In the genomic region with DNA sequence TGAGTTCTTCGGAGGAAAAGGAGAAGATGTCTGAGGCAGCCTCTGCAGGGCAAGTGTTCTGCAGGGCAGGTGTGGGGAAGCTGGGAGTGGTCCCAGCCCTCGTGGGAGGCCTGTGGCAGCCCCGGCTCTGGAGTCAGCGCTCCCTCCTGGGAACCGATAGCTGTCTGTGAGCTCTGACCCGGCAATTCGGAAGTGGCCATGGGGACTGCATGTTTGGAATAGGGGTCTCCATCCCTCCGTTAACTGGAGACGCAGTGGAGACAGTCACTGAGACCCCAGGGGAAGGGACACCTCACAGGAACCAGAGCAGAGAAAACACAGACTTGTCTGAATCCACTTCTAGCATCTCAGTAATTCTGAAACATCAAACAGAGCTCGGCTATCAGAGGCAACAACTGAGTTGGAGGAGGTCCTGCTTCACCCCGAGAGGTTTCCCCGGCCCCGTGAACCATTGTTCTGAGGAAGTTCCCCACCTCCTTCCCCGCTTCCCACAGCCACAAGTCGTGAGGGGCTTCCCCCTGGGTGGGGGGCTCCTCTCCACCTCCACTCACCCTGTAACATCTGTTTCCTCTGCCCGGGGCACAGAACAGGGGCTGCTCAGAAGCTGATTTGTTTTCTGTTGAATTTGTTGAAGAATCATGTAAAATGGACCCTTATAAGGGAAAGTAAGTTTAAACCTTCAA, we compare ENCODE assay signal across 21 cellular contexts.
A peak's percentile ranks its signal among the peaks of the same experiment; 100 is the strongest.
DNase-seq lines count a peak whose midpoint lies in the region; ATAC-seq and TF ChIP-seq lines count a peak whose summit lies in the region.
"Had no signal": no experiment of that assay in that cellular context is flagged by ENCODE, and none has a peak within 500 bp of the region (broad histone marks: within the 10 kb centered on the region; RNA-seq: fewer than 3 reads in every experiment).

No MANE protein-coding gene starts in this region.

- H3K27me3 Mint-ChIP-seq in activated naive CD8-positive, alpha-beta T cell treated with anti-CD3 and anti-CD28 coated beads for 36 hours = peaks cover 51% of the 10 kb centered on the region
- H3K27me3 Mint-ChIP-seq in activated naive CD8-positive, alpha-beta T cell treated with anti-CD3 and anti-CD28 coated beads, Interleukin-2, amount 50 U/mL, for 24 hours = peaks cover 37% of the 10 kb centered on the region
- peaks cover 69 to 77% (median 71%) of the 10 kb centered on the region in 3 donors for H3K27me3 Mint-ChIP-seq in CD14-positive monocyte (ENCODE audit: low read depth in 3 of 3)

- ATAC-seq in activated naive CD8-positive, alpha-beta T cell treated with anti-CD3 and anti-CD28 coated beads, Interleukin-2, amount 50 U/mL, for 24 hours = no peak
- ATAC-seq: HCT116, Right ventricle myocardium inferior had no signal

- H3K4me3 ChIP-seq in Loucy (ENCODE audit: low read length, poor library complexity, severe bottlenecking) = no peak overlapping the region
- H3K4me3 ChIP-seq: PC-9, SJCRH30 had no signal

- H3K27ac Mint-ChIP-seq in activated naive CD8-positive, alpha-beta T cell treated with anti-CD3 and anti-CD28 coated beads for 36 hours = no peak overlapping the region
- H3K27ac Mint-ChIP-seq in activated naive CD8-positive, alpha-beta T cell treated with anti-CD3 and anti-CD28 coated beads, Interleukin-2, amount 50 U/mL, for 24 hours = no peak overlapping the region
- H3K27ac Mint-ChIP-seq in CD14-positive monocyte = no peak overlapping the region

- intact Hi-C loops in CD14-positive monocyte (cut with micrococcal nuclease) = no loop called here

- no peaks in the 10 kb centered on the region for H4K20me1 ChIP-seq in Loucy (ENCODE audit: insufficient read depth, low read length, poor library complexity, severe bottlenecking)

- H3K4me1 ChIP-seq in Loucy (ENCODE audit: insufficient read depth, low read length, poor library complexity, severe bottlenecking) = peaks cover 5% of the 10 kb centered on the region
- H3K4me1 ChIP-seq: SJCRH30 had no signal

- no peak overlapping the region for H3K9ac ChIP-seq in Loucy (ENCODE audit: low read depth, low read length, poor library complexity, severe bottlenecking)
- H3K9ac ChIP-seq: KMS-11 had no signal

- H3K27me3 ChIP-seq in Loucy (ENCODE audit: insufficient read depth, low read length, poor library complexity, severe bottlenecking) = no peaks in the 10 kb centered on the region

- H3F3A ChIP-seq in Loucy (ENCODE audit: low read depth) = no peaks in the 10 kb centered on the region

- H3K4me3 Mint-ChIP-seq in activated naive CD8-positive, alpha-beta T cell treated with anti-CD3 and anti-CD28 coated beads for 36 hours = peak overlapping the region; percentile 10
- no peak overlapping the region for H3K4me3 Mint-ChIP-seq in activated naive CD8-positive, alpha-beta T cell treated with anti-CD3 and anti-CD28 coated beads, Interleukin-2, amount 50 U/mL, for 24 hours
- H3K4me3 Mint-ChIP-seq in CD14-positive monocyte = peak overlapping the region in 1 of 2 donors; percentile 55

- H2AFZ ChIP-seq in Loucy (ENCODE audit: low read length) = no peak overlapping the region; the same call in 1 of the 2 replicates
- H2AFZ ChIP-seq: PC-9 had no signal

- no peaks in the 10 kb centered on the region for H3K9me3 ChIP-seq in Loucy (ENCODE audit: insufficient read depth, low read depth, low read length)
- H3K9me3 ChIP-seq: SJCRH30 had no signal

- no peaks in the 10 kb centered on the region for H3K36me3 Mint-ChIP-seq in activated naive CD8-positive, alpha-beta T cell treated with anti-CD3 and anti-CD28 coated beads for 36 hours
- H3K36me3 Mint-ChIP-seq in activated naive CD8-positive, alpha-beta T cell treated with anti-CD3 and anti-CD28 coated beads, Interleukin-2, amount 50 U/mL, for 24 hours (ENCODE audit: low read depth) = no peaks in the 10 kb centered on the region
- no peaks in the 10 kb centered on the region for H3K36me3 Mint-ChIP-seq in CD14-positive monocyte

- H3K4me2 ChIP-seq in Loucy (ENCODE audit: low read depth, low read length, poor library complexity, severe bottlenecking) = peak overlapping the region; percentile 38
- H3K4me2 ChIP-seq: KMS-11, PC-9 had no signal

- no peaks in the 10 kb centered on the region for H3K9me3 Mint-ChIP-seq in activated naive CD8-positive, alpha-beta T cell treated with anti-CD3 and anti-CD28 coated beads for 36 hours
- no peaks in the 10 kb centered on the region for H3K9me3 Mint-ChIP-seq in activated naive CD8-positive, alpha-beta T cell treated with anti-CD3 and anti-CD28 coated beads, Interleukin-2, amount 50 U/mL, for 24 hours
- peaks cover 0 to 17% (median 6%) of the 10 kb centered on the region in 7 donors for H3K9me3 Mint-ChIP-seq in CD14-positive monocyte

- no peaks in the 10 kb centered on the region for H3K36me3 ChIP-seq in Loucy (ENCODE audit: insufficient read depth, low read length)
- H3K36me3 ChIP-seq: SJCRH30 had no signal

- no peaks in the 10 kb centered on the region for H3K9me2 ChIP-seq in Loucy (replicated peaks; ENCODE audit: low read depth, low read length)

- no peak for DNase-seq in activated naive CD8-positive, alpha-beta T cell treated with anti-CD3 and anti-CD28 coated beads for 36 hours
- DNase-seq in activated naive CD8-positive, alpha-beta T cell treated with anti-CD3 and anti-CD28 coated beads, Interleukin-2, amount 50 U/mL, for 24 hours = no peak
- peak; percentile 37 for DNase-seq in mesenteric fat pad (ENCODE audit: low spot score)
- no peak for DNase-seq in CD14-positive monocyte (ENCODE audit: low spot score)
- no peak for DNase-seq in SKM-1 treated with dmso at 0.1 percent for 144 hours (lab: John Stamatoyannopoulos, UW; ENCODE audit: unreplicated experiment)
- DNase-seq in UCSD-AML1 (lab: John Stamatoyannopoulos, UW; ENCODE audit: unreplicated experiment) = no peak
- DNase-seq: Calu3; DMS79 treated with DMSO at 0.1 percent for 48 hours; IMR-90; NCI-H1048; NCI-H1694; NCI-H2029 treated with DMSO at 0.1 percent for 48 hours; NCI-H446 treated with DMSO at 0.1 percent for 48 hours; NCI-H82; NK-92 treated with Interleukin-12 subunit alpha and Interleukin-12 subunit beta, amount 100 ng/mL, for 24 hours; PC-9; SJCRH30 had no signal

- peaks cover 12% of the 10 kb centered on the region for H3K4me1 Mint-ChIP-seq in activated naive CD8-positive, alpha-beta T cell treated with anti-CD3 and anti-CD28 coated beads for 36 hours
- peaks cover 14% of the 10 kb centered on the region for H3K4me1 Mint-ChIP-seq in activated naive CD8-positive, alpha-beta T cell treated with anti-CD3 and anti-CD28 coated beads, Interleukin-2, amount 50 U/mL, for 24 hours
- H3K4me1 Mint-ChIP-seq in CD14-positive monocyte = peaks cover 8% of the 10 kb centered on the region

- TF ChIP-seq CTCF in Loucy (conservative IDR thresholded peaks at IDR 0.05; ENCODE audit: low read length) = no peak
- TF ChIP-seq CTCF in CD14-positive monocyte (IDR thresholded peaks at IDR 0.05) = no peak

- no peaks in the 10 kb centered on the region for H3K79me2 ChIP-seq in Loucy (ENCODE audit: insufficient read depth, low read length)
